In genomic region chr3:147943265-147943945, GRCh38 we compare ENCODE assay signal across 15 cellular contexts.
A peak's percentile ranks its signal among the peaks of the same experiment; 100 is the strongest.
DNase-seq lines count a peak whose midpoint lies in the region; ATAC-seq lines count a peak whose summit lies in the region.
"Had no signal": no experiment of that assay in that cellular context is flagged by ENCODE, and none has a peak within 500 bp of the region (broad histone marks: within the 10 kb centered on the region; RNA-seq: fewer than 3 reads in every experiment).

No MANE protein-coding gene starts in this region.

- no peak for ATAC-seq in GM19351 (IDR thresholded peaks at IDR 0.05; ENCODE audit: unreplicated experiment)
- ATAC-seq: activated CD8-positive, alpha-beta T cell treated with anti-CD3 and anti-CD28 coated beads for 36 hours; GM12878 had no signal

- peak overlapping the region; percentile 42 for H3K27ac ChIP-seq in cingulate gyrus (ENCODE audit: low read depth, low read length)
- H3K27ac ChIP-seq: BLaER1 treated with 17β-estradiol and CSF1 and Interleukin-3, amounts not matched to agents 10 nM and 100 nM had no signal

- DNase-seq in ACHN (peak; percentile 73), LHCN-M2 (ENCODE audit: low read depth) (peak; percentile 93), myocyte (ENCODE audit: low read depth) (peak; percentile 72), NCI-H2196 treated with DMSO at 0.1 percent for 48 hours (lab: John Stamatoyannopoulos, UW; ENCODE audit: unreplicated experiment) (no peak), NCI-H146 (lab: John Stamatoyannopoulos, UW) (no peak)
- DNase-seq in stimulated activated CD4-positive, alpha-beta T cell treated with anti-CD3 and anti-CD28 coated beads, Interleukin-4, amount 100 ng/mL, for 4 hours, result no peak
- DNase-seq: activated CD8-positive, alpha-beta T cell treated with anti-CD3 and anti-CD28 coated beads for 36 hours; aorta; NCI-H187 treated with DMSO at 0.1 percent for 48 hours; SIG-M5; stimulated activated naive CD4-positive, alpha-beta T cell had no signal

- in situ Hi-C loops in ACHN (cut with HindIII; ENCODE audit: low pct_ligation_motif_present, low pct_unique_long_range_greater_than_20kb, low sequenced_read_pairs), result no loop called here

Comparison
In these comparisons a context has a peak if more than half of its experiments do, and no peak if none do; other contexts are left out.
1. DNase-seq: peak in ACHN (single experiment), LHCN-M2 (single experiment) and myocyte (single experiment); none in NCI-H2196 treated with DMSO at 0.1 percent for 48 hours (single experiment), NCI-H146 (single experiment) and stimulated activated CD4-positive, alpha-beta T cell treated with anti-CD3 and anti-CD28 coated beads, Interleukin-4, amount 100 ng/mL, for 4 hours (0 of 2).